In the genomic region with DNA sequence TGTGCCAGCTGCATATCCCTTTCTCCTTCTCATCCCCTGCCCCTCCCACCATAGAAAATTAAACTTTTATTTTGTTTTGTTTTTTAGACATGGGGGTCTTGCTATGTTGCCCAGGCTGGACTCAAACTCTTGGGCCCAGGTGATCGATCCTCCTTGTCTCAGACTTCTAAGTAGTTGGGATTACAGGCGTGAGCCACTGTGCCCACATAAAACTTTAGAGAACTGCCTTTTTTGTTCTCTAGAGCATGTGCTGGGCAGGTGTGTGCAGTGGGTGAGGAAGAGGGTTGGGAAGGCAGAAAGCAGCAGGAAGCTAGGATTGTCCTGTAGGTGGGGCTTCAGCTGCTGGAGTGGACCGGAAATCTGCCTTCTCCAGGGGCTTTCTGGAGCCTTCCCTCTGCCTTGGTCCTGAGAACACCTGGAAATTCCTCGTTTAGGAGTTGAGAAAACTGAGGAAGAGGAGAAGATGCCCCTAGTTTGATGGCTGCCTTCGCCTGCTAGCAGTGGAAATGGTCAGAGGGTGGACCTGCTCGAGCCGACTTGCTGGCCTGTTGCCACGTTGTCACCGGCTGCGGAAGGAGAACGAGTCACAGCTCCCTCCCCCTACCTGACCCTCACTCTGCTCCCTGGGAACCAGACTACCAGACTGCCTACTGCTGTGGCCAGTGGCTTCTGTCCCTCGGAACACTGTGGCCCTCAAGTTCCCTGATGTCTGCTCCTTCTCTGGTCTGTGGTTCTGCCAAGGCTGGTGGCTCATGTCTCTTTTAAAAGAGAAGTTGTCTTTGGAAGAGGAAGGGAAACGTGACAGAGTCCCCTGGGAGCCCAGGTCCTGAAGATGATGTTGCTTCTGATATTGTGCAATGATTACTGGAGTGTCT, we compare ENCODE assay signal across 1 cellular context.
TF ChIP-seq lines count a peak whose summit lies in the region.

No MANE protein-coding gene starts in this region.

TF ChIP-seq in HepG2, 621 proteins besides CTCF, POLR2A, EP300 and RAD21 (continued from another document and continues in another):
- TF ChIP-seq, protein P1, sequence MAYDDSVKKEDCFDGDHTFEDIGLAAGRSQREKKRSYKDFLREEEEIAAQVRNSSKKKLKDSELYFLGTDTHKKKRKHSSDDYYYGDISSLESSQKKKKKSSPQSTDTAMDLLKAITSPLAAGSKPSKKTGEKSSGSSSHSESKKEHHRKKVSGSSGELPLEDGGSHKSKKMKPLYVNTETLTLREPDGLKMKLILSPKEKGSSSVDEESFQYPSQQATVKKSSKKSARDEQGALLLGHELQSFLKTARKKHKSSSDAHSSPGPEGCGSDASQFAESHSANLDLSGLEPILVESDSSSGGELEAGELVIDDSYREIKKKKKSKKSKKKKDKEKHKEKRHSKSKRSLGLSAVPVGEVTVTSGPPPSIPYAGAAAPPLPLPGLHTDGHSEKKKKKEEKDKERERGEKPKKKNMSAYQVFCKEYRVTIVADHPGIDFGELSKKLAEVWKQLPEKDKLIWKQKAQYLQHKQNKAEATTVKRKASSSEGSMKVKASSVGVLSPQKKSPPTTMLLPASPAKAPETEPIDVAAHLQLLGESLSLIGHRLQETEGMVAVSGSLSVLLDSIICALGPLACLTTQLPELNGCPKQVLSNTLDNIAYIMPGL (CRISPR knock-in tag; IDR thresholded peaks at IDR 0.05; ENCODE audit: borderline replicate concordance in 1 of 2, low read depth in 1 of 2): peak in 1 of 2 experiments; percentile 42; a peak in 1 of 4 replicates
- TF ChIP-seq, protein P2, sequence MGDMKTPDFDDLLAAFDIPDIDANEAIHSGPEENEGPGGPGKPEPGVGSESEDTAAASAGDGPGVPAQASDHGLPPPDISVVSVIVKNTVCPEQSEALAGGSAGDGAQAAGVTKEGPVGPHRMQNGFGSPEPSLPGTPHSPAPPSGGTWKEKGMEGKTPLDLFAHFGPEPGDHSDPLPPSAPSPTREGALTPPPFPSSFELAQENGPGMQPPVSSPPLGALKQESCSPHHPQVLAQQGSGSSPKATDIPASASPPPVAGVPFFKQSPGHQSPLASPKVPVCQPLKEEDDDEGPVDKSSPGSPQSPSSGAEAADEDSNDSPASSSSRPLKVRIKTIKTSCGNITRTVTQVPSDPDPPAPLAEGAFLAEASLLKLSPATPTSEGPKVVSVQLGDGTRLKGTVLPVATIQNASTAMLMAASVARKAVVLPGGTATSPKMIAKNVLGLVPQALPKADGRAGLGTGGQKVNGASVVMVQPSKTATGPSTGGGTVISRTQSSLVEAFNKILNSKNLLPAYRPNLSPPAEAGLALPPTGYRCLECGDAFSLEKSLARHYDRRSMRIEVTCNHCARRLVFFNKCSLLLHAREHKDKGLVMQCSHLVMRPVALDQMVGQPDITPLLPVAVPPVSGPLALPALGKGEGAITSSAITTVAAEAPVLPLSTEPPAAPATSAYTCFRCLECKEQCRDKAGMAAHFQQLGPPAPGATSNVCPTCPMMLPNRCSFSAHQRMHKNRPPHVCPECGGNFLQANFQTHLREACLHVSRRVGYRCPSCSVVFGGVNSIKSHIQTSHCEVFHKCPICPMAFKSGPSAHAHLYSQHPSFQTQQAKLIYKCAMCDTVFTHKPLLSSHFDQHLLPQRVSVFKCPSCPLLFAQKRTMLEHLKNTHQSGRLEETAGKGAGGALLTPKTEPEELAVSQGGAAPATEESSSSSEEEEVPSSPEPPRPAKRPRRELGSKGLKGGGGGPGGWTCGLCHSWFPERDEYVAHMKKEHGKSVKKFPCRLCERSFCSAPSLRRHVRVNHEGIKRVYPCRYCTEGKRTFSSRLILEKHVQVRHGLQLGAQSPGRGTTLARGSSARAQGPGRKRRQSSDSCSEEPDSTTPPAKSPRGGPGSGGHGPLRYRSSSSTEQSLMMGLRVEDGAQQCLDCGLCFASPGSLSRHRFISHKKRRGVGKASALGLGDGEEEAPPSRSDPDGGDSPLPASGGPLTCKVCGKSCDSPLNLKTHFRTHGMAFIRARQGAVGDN (CRISPR knock-in tag; IDR thresholded peaks at IDR 0.05): peak; percentile 99
- TF ChIP-seq, protein P3, sequence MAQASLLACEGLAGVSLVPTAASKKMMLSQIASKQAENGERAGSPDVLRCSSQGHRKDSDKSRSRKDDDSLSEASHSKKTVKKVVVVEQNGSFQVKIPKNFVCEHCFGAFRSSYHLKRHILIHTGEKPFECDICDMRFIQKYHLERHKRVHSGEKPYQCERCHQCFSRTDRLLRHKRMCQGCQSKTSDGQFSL (CRISPR knock-in tag; IDR thresholded peaks at IDR 0.05): peak; percentile 53; the same call in 1 of the 2 replicates
- peak; percentile 54; the same call in 1 of the 2 replicates for TF ChIP-seq ELF1 (CRISPR knock-in tag; IDR thresholded peaks at IDR 0.05)
- peak; percentile 50 for TF ChIP-seq ASH2L (IDR thresholded peaks at IDR 0.05; ENCODE audit: insufficient read length, low read depth, low read length)
- peak; percentile 40 for TF ChIP-seq GATAD2A (CRISPR knock-in tag; IDR thresholded peaks at IDR 0.05)
- TF ChIP-seq MXI1 (IDR thresholded peaks at IDR 0.05; ENCODE audit: borderline replicate concordance, low read depth, low read length): 0 out of 3 replicates have a peak, but pooled peaks have one; percentile 13
- TF ChIP-seq, protein P4, sequence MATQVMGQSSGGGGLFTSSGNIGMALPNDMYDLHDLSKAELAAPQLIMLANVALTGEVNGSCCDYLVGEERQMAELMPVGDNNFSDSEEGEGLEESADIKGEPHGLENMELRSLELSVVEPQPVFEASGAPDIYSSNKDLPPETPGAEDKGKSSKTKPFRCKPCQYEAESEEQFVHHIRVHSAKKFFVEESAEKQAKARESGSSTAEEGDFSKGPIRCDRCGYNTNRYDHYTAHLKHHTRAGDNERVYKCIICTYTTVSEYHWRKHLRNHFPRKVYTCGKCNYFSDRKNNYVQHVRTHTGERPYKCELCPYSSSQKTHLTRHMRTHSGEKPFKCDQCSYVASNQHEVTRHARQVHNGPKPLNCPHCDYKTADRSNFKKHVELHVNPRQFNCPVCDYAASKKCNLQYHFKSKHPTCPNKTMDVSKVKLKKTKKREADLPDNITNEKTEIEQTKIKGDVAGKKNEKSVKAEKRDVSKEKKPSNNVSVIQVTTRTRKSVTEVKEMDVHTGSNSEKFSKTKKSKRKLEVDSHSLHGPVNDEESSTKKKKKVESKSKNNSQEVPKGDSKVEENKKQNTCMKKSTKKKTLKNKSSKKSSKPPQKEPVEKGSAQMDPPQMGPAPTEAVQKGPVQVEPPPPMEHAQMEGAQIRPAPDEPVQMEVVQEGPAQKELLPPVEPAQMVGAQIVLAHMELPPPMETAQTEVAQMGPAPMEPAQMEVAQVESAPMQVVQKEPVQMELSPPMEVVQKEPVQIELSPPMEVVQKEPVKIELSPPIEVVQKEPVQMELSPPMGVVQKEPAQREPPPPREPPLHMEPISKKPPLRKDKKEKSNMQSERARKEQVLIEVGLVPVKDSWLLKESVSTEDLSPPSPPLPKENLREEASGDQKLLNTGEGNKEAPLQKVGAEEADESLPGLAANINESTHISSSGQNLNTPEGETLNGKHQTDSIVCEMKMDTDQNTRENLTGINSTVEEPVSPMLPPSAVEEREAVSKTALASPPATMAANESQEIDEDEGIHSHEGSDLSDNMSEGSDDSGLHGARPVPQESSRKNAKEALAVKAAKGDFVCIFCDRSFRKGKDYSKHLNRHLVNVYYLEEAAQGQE (IDR thresholded peaks at IDR 0.05; ENCODE audit: borderline replicate concordance in 1 of 2, low read depth in 1 of 2, low read length in 2 of 2): no peak
- peak; percentile 40; the same call in 1 of the 2 replicates for TF ChIP-seq KDM2A (CRISPR knock-in tag; IDR thresholded peaks at IDR 0.05; ENCODE audit: borderline replicate concordance, low read depth)
- no peak for TF ChIP-seq GABPA (IDR thresholded peaks at IDR 0.05; ENCODE audit: low read depth, low read length)
- peak; percentile 82 for TF ChIP-seq GABPA (CRISPR knock-in tag; IDR thresholded peaks at IDR 0.05; ENCODE audit: low read depth)
- TF ChIP-seq MYC (CRISPR knock-in tag; IDR thresholded peaks at IDR 0.05; ENCODE audit: borderline replicate concordance): peak; percentile 69; the same call in 1 of the 2 replicates
- TF ChIP-seq ZNF253 (CRISPR knock-in tag; IDR thresholded peaks at IDR 0.05; ENCODE audit: borderline replicate concordance): no peak
- TF ChIP-seq, protein P5, sequence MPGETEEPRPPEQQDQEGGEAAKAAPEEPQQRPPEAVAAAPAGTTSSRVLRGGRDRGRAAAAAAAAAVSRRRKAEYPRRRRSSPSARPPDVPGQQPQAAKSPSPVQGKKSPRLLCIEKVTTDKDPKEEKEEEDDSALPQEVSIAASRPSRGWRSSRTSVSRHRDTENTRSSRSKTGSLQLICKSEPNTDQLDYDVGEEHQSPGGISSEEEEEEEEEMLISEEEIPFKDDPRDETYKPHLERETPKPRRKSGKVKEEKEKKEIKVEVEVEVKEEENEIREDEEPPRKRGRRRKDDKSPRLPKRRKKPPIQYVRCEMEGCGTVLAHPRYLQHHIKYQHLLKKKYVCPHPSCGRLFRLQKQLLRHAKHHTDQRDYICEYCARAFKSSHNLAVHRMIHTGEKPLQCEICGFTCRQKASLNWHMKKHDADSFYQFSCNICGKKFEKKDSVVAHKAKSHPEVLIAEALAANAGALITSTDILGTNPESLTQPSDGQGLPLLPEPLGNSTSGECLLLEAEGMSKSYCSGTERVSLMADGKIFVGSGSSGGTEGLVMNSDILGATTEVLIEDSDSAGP (CRISPR knock-in tag; IDR thresholded peaks at IDR 0.05; ENCODE audit: borderline replicate concordance): peak; percentile 63; the same call in 1 of the 2 replicates
- TF ChIP-seq PHF8 (CRISPR knock-in tag; IDR thresholded peaks at IDR 0.05): peak; percentile 60
- TF ChIP-seq STAG1 (CRISPR knock-in tag; IDR thresholded peaks at IDR 0.05): peak; percentile 28
- TF ChIP-seq ZKSCAN5 (CRISPR knock-in tag; IDR thresholded peaks at IDR 0.05): 0 out of 2 replicates have a peak, but pooled peaks have one; percentile 68
- TF ChIP-seq TBX2 (CRISPR knock-in tag; IDR thresholded peaks at IDR 0.05; ENCODE audit: borderline replicate concordance): peak; percentile 47; the same call in 1 of the 2 replicates
- TF ChIP-seq RARA (CRISPR knock-in tag; IDR thresholded peaks at IDR 0.05): peak; percentile 23; the same call in 1 of the 2 replicates
- TF ChIP-seq WIZ (CRISPR knock-in tag; IDR thresholded peaks at IDR 0.05): no peak
- TF ChIP-seq ZNF446 (CRISPR knock-in tag; IDR thresholded peaks at IDR 0.05): peak; percentile 27; the same call in 1 of the 2 replicates
- 0 out of 2 replicates have a peak, but pooled peaks have one; percentile 32 for TF ChIP-seq KLF6 (CRISPR knock-in tag; IDR thresholded peaks at IDR 0.05)
- TF ChIP-seq JUNB (CRISPR knock-in tag; IDR thresholded peaks at IDR 0.05; ENCODE audit: borderline replicate concordance): no peak
- TF ChIP-seq, protein P6, sequence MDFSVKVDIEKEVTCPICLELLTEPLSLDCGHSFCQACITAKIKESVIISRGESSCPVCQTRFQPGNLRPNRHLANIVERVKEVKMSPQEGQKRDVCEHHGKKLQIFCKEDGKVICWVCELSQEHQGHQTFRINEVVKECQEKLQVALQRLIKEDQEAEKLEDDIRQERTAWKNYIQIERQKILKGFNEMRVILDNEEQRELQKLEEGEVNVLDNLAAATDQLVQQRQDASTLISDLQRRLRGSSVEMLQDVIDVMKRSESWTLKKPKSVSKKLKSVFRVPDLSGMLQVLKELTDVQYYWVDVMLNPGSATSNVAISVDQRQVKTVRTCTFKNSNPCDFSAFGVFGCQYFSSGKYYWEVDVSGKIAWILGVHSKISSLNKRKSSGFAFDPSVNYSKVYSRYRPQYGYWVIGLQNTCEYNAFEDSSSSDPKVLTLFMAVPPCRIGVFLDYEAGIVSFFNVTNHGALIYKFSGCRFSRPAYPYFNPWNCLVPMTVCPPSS (IDR thresholded peaks at IDR 0.05): no peak
- no peak for TF ChIP-seq HNF4A (CRISPR knock-in tag; IDR thresholded peaks at IDR 0.05)
- TF ChIP-seq ZNF12 (CRISPR knock-in tag; IDR thresholded peaks at IDR 0.05): no peak; the same call in 1 of the 2 replicates
- TF ChIP-seq SNAI1 (CRISPR knock-in tag; IDR thresholded peaks at IDR 0.05; ENCODE audit: borderline replicate concordance): 0 out of 2 replicates have a peak, but pooled peaks have one; percentile 30
- TF ChIP-seq, protein P7, sequence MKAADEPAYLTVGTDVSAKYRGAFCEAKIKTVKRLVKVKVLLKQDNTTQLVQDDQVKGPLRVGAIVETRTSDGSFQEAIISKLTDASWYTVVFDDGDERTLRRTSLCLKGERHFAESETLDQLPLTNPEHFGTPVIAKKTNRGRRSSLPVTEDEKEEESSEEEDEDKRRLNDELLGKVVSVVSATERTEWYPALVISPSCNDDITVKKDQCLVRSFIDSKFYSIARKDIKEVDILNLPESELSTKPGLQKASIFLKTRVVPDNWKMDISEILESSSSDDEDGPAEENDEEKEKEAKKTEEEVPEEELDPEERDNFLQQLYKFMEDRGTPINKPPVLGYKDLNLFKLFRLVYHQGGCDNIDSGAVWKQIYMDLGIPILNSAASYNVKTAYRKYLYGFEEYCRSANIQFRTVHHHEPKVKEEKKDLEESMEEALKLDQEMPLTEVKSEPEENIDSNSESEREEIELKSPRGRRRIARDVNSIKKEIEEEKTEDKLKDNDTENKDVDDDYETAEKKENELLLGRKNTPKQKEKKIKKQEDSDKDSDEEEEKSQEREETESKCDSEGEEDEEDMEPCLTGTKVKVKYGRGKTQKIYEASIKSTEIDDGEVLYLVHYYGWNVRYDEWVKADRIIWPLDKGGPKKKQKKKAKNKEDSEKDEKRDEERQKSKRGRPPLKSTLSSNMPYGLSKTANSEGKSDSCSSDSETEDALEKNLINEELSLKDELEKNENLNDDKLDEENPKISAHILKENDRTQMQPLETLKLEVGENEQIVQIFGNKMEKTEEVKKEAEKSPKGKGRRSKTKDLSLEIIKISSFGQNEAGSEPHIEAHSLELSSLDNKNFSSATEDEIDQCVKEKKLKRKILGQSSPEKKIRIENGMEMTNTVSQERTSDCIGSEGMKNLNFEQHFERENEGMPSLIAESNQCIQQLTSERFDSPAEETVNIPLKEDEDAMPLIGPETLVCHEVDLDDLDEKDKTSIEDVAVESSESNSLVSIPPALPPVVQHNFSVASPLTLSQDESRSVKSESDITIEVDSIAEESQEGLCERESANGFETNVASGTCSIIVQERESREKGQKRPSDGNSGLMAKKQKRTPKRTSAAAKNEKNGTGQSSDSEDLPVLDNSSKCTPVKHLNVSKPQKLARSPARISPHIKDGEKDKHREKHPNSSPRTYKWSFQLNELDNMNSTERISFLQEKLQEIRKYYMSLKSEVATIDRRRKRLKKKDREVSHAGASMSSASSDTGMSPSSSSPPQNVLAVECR (CRISPR knock-in tag; IDR thresholded peaks at IDR 0.05; ENCODE audit: borderline replicate concordance): peak; percentile 59; the same call in 1 of the 2 replicates
- TF ChIP-seq AGO1 (IDR thresholded peaks at IDR 0.05; ENCODE audit: low read depth, low read length, poor library complexity, severe bottlenecking): no peak
- TF ChIP-seq ZNF891 (CRISPR knock-in tag; IDR thresholded peaks at IDR 0.05): peak; percentile 51; the same call in 1 of the 2 replicates
- TF ChIP-seq, protein P8, sequence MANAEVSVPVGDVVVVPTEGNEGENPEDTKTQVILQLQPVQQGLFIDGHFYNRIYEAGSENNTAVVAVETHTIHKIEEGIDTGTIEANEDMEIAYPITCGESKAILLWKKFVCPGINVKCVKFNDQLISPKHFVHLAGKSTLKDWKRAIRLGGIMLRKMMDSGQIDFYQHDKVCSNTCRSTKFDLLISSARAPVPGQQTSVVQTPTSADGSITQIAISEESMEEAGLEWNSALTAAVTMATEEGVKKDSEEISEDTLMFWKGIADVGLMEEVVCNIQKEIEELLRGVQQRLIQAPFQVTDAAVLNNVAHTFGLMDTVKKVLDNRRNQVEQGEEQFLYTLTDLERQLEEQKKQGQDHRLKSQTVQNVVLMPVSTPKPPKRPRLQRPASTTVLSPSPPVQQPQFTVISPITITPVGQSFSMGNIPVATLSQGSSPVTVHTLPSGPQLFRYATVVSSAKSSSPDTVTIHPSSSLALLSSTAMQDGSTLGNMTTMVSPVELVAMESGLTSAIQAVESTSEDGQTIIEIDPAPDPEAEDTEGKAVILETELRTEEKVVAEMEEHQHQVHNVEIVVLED (CRISPR knock-in tag; IDR thresholded peaks at IDR 0.05; ENCODE audit: borderline replicate concordance): no peak
